26 cellular contexts compared by ENCODE assay signal in genomic region chr6:49269190-49269589, GRCh38.
DNase-seq lines count a peak whose midpoint lies in the region; FAIRE-seq and TF ChIP-seq lines count a peak whose summit lies in the region.
"Had no signal": no experiment of that assay in that cellular context is flagged by ENCODE, and none has a peak within 500 bp of the region (broad histone marks: within the 10 kb centered on the region; RNA-seq: fewer than 3 reads in every experiment).

No MANE protein-coding gene starts in this region.

- no peaks in the 10 kb centered on the region for H3K9me1 ChIP-seq in keratinocyte (ENCODE audit: control insufficient read depth, extremely low read depth, insufficient read depth, low read length)

- DNase-seq in COLO829 (ENCODE audit: low spot score), result peak; percentile 9
- DNase-seq in LHCN-M2 (ENCODE audit: low read depth), result peak; percentile 62
- DNase-seq in bronchial epithelial cell (ENCODE audit: low read depth), result peak; percentile 75
- peak; percentile 9 for DNase-seq in keratinocyte (ENCODE audit: low read depth, low spot score)
- no peak for DNase-seq in MV-4-11 (lab: John Stamatoyannopoulos, UW)
- no peak for DNase-seq in stimulated activated CD4-positive, alpha-beta T cell treated with anti-CD3 and anti-CD28 coated beads, Interleukin-12 subunit alpha, Interleukin-12 subunit beta, amount 100 ng/mL, for 4 hours
- no peak for DNase-seq in COLO668 (lab: John Stamatoyannopoulos, UW; ENCODE audit: unreplicated experiment)
- DNase-seq in NCI-H1048 (lab: John Stamatoyannopoulos, UW), result no peak
- DNase-seq: activated CD4-positive, alpha-beta T cell treated with anti-CD3 and anti-CD28 coated beads for 48 hours; activated naive CD4-positive, alpha-beta T cell treated with anti-CD3 and anti-CD28 coated beads, Interleukin-2, amount 10 ng/mL, durations not matched to agents 7 days and 5 days; anterior cingulate cortex; effector CD8-positive, alpha-beta T cell; head of caudate nucleus; left ventricle myocardium inferior; NCI-H1092; NCI-H2029; NCI-H226; PC-9; upper lobe of left lung had no signal

- H3K4me1 ChIP-seq in keratinocyte (ENCODE audit: control insufficient read depth, extremely low read depth, insufficient read depth, low read length), result peaks cover 10% of the 10 kb centered on the region
- H3K4me1 ChIP-seq: esophagus muscularis mucosa, HAP-1, left ventricle myocardium inferior, parathyroid adenoma, SJSA1, upper lobe of left lung had no signal

- no peak overlapping the region for H3K4me3 ChIP-seq in bronchial epithelial cell (ENCODE audit: low read depth, low read length)
- no peak overlapping the region for H3K4me3 ChIP-seq in keratinocyte (ENCODE audit: control insufficient read depth in 2 of 3, extremely low read depth in 1 of 3, insufficient read depth in 2 of 3, low read depth in 1 of 3, low read length in 3 of 3)
- H3K4me3 ChIP-seq: esophagus muscularis mucosa, HAP-1, left ventricle myocardium inferior, PC-9, SJSA1, upper lobe of left lung had no signal

- no peaks in the 10 kb centered on the region for H4K20me1 ChIP-seq in keratinocyte (ENCODE audit: control insufficient read depth, extremely low read depth, insufficient read depth, low read length)

- no peak overlapping the region for H3K9ac ChIP-seq in keratinocyte (ENCODE audit: control insufficient read depth, extremely low read depth, insufficient read depth, low read length)
- H3K9ac ChIP-seq: KMS-11, parathyroid adenoma had no signal

- no peaks in the 10 kb centered on the region for H3K9me3 ChIP-seq in keratinocyte (ENCODE audit: control insufficient read depth, low read depth, low read length)
- H3K9me3 ChIP-seq: HAP-1, SJSA1, upper lobe of left lung had no signal

- dilution Hi-C loops in keratinocyte (cut with MboI; ENCODE audit: extremely low pct_ligation_motif_present, low sequenced_read_pairs), result no loop called here

- no peak overlapping the region for H3K27ac ChIP-seq in keratinocyte (ENCODE audit: control insufficient read depth, insufficient read depth, low read length)
- H3K27ac ChIP-seq: esophagus muscularis mucosa, KMS-11, left ventricle myocardium inferior, parathyroid adenoma, PC-9, SJSA1, upper lobe of left lung had no signal

- H3K79me2 ChIP-seq in keratinocyte (ENCODE audit: control insufficient read depth, insufficient read depth, low read length), result no peaks in the 10 kb centered on the region
- H3K79me2 ChIP-seq: parathyroid adenoma had no signal

- H3K27me3 ChIP-seq in bronchial epithelial cell (ENCODE audit: control insufficient read depth, insufficient read depth, low read length) (no peaks in the 10 kb centered on the region), keratinocyte (ENCODE audit: control insufficient read depth, extremely low read depth, insufficient read depth, low read length) (no peaks in the 10 kb centered on the region)
- H3K27me3 ChIP-seq: esophagus muscularis mucosa, SJSA1, upper lobe of left lung had no signal

- FAIRE-seq in bronchial epithelial cell (lab: Jason Lieb, UNC), result no peak
- FAIRE-seq in keratinocyte (lab: Jason Lieb, UNC), result no peak
- FAIRE-seq: GM18507, HTR-8/SVneo had no signal

- no peak overlapping the region for H2AFZ ChIP-seq in keratinocyte (ENCODE audit: control insufficient read depth, low read length)
- H2AFZ ChIP-seq: parathyroid adenoma, PC-9 had no signal

- H3K4me2 ChIP-seq in keratinocyte (ENCODE audit: control insufficient read depth, extremely low read depth, insufficient read depth, low read depth, low read length), result no peak overlapping the region
- H3K4me2 ChIP-seq: KMS-11, PC-9 had no signal

- no peaks in the 10 kb centered on the region for H3K36me3 ChIP-seq in bronchial epithelial cell (ENCODE audit: control insufficient read depth, insufficient read depth, low read length)
- no peaks in the 10 kb centered on the region for H3K36me3 ChIP-seq in keratinocyte (ENCODE audit: control insufficient read depth in 2 of 2, extremely low read depth in 1 of 2, insufficient read depth in 2 of 2, low read length in 2 of 2)
- H3K36me3 ChIP-seq: esophagus muscularis mucosa, HAP-1, left ventricle myocardium inferior, SJSA1, upper lobe of left lung had no signal

- TF ChIP-seq CTCF in bronchial epithelial cell (IDR thresholded peaks at IDR 0.05; ENCODE audit: insufficient read depth, low read length, severe bottlenecking) (no peak), keratinocyte (optimal IDR thresholded peaks at IDR 0.05 in 1 of 3, IDR thresholded peaks at IDR 0.05 in 1 of 3, conservative IDR thresholded peaks at IDR 0.05 in 1 of 3; ENCODE audit: extremely low read depth in 1 of 3, insufficient read depth in 2 of 3, low read length in 3 of 3) (no peak)

Comparison
In these comparisons a context has a peak if more than half of its experiments do, and no peak if none do; other contexts are left out.
1. DNase-seq: peak in COLO829 (single experiment), LHCN-M2 (single experiment), bronchial epithelial cell (single experiment) and keratinocyte (single experiment); none in MV-4-11 (single experiment), stimulated activated CD4-positive, alpha-beta T cell treated with anti-CD3 and anti-CD28 coated beads, Interleukin-12 subunit alpha, Interleukin-12 subunit beta, amount 100 ng/mL, for 4 hours (single experiment), COLO668 (single experiment) and NCI-H1048 (single experiment).